ENCODE assay signal across 23 cellular contexts in genomic region chr7:140767418-140767817, GRCh38.
DNase-seq lines count a peak whose midpoint lies in the region; ATAC-seq, FAIRE-seq and TF ChIP-seq lines count a peak whose summit lies in the region.
"Had no signal": no experiment of that assay in that cellular context is flagged by ENCODE, and none has a peak within 500 bp of the region (broad histone marks: within the 10 kb centered on the region; RNA-seq: fewer than 3 reads in every experiment).

No MANE protein-coding gene starts in this region.

- TF ChIP-seq EP300 in K562 (IDR thresholded peaks at IDR 0.05; ENCODE audit: low read length) = no peak

- POLR2A ChIA-PET in K562 (lab: Yijun Ruan, JAX) = interaction anchor here (0.6 kb wide), 1 partner anchor 12 kb away, joined by 3 read pairs; no protein-coding TSS in a partner anchor

- H3K9ac ChIP-seq in K562 (ENCODE audit: insufficient read depth in 1 of 2, low read depth in 2 of 2, low read length in 2 of 2) = no peak overlapping the region
- H3K9ac ChIP-seq: BLaER1 treated with 17β-estradiol and CSF1 and Interleukin-3, amounts not matched to agents 10 nM and 100 nM had no signal

- BruUV-seq in K562 (replicated peaks; lab: Mats Ljungman, UMichigan) = no TSS peak

- TF ChIP-seq CTCF in natural killer cell (IDR thresholded peaks at IDR 0.05) = no peak
- no peak for TF ChIP-seq CTCF in K562 (IDR thresholded peaks at IDR 0.05 in 2 of 3, conservative IDR thresholded peaks at IDR 0.05 in 1 of 3; ENCODE audit: insufficient read depth in 2 of 3, low read depth in 1 of 3, low read length in 3 of 3)

- H3K9me3 ChIP-seq in K562 (replicated peaks; ENCODE audit: control insufficient read depth, insufficient read depth, low read depth, low read length) = no peaks in the 10 kb centered on the region
- H3K9me3 ChIP-seq: A549, Caco-2 had no signal

- no peak overlapping the region for H3K4me2 ChIP-seq in K562 (ENCODE audit: insufficient read depth, low read length)
- H3K4me2 ChIP-seq: A549; BLaER1 treated with 17β-estradiol and CSF1 and Interleukin-3, amounts not matched to agents 10 nM and 100 nM had no signal

- no peaks in the 10 kb centered on the region for H3K27me3 ChIP-seq in K562 (ENCODE audit: control insufficient read depth in 2 of 2, insufficient read depth in 2 of 2, low read length in 2 of 2)
- H3K27me3 ChIP-seq: BLaER1 treated with 17β-estradiol and CSF1 and Interleukin-3, amounts not matched to agents 10 nM and 100 nM had no signal

- no peak overlapping the region for H3K27ac ChIP-seq in K562 (ENCODE audit: extremely low read depth, low read depth, low read length)
- H3K27ac ChIP-seq: 22Rv1; A549; BLaER1 treated with 17β-estradiol and CSF1 and Interleukin-3, amounts not matched to agents 10 nM and 100 nM; C4-2B had no signal

- no peaks in the 10 kb centered on the region for H4K20me1 ChIP-seq in K562 (replicated peaks; ENCODE audit: control insufficient read depth, insufficient read depth, low read length)
- H4K20me1 ChIP-seq: BLaER1 treated with 17β-estradiol and CSF1 and Interleukin-3, amounts not matched to agents 10 nM and 100 nM had no signal

- H3K4me3 ChIP-seq in K562 = no peak overlapping the region
- H3K4me3 ChIP-seq: A549; BLaER1 treated with 17β-estradiol and CSF1 and Interleukin-3, amounts not matched to agents 10 nM and 100 nM had no signal

- no peak overlapping the region for H3K4me3 Mint-ChIP-seq in natural killer cell
- no peak overlapping the region for H3K4me3 Mint-ChIP-seq in natural killer cell treated with Interleukin-12 subunit alpha and Interleukin-12 subunit beta and Interleukin-15 and Interleukin-18, amount 100 ng/mL, for 72 hours
- H3K4me3 Mint-ChIP-seq: B cell; CD4-positive, alpha-beta T cell; CD8-positive, alpha-beta T cell had no signal

- CTCF ChIA-PET in K562 (lab: Yijun Ruan, JAX; ENCODE audit: low intra/inter-chr PET ratio) = no interaction called here

- H3K9me1 ChIP-seq in K562 (ENCODE audit: control insufficient read depth, insufficient read depth, low read length) = no peaks in the 10 kb centered on the region

- no peaks in the 10 kb centered on the region for H3K79me2 ChIP-seq in K562 (ENCODE audit: control insufficient read depth, insufficient read depth, low read length)

- H3K4me1 Mint-ChIP-seq in natural killer cell = peaks cover 10 to 12% of the 10 kb centered on the region in 2 donors
- peaks cover 8 to 9% of the 10 kb centered on the region in 2 donors for H3K4me1 Mint-ChIP-seq in natural killer cell treated with Interleukin-12 subunit alpha and Interleukin-12 subunit beta and Interleukin-15 and Interleukin-18, amount 100 ng/mL, for 72 hours (ENCODE audit: low read depth in 2 of 2)
- H3K4me1 Mint-ChIP-seq: B cell had no signal

- ATAC-seq in natural killer cell = peak in 1 of 3 donors; percentile 38
- no peak for ATAC-seq in natural killer cell treated with Interleukin-12 subunit alpha and Interleukin-12 subunit beta and Interleukin-15 and Interleukin-18, amount 100 ng/mL, for 72 hours
- ATAC-seq in HG02885 (IDR thresholded peaks at IDR 0.05; ENCODE audit: poor library complexity, unreplicated experiment) = peak; percentile 51
- ATAC-seq in K562 = no peak
- no peak for ATAC-seq in GM18519 (IDR thresholded peaks at IDR 0.05; ENCODE audit: low FRiP score, unreplicated experiment)
- no peak for ATAC-seq in GM21825 (IDR thresholded peaks at IDR 0.05; ENCODE audit: unreplicated experiment)
- ATAC-seq: A549; CD8-positive, alpha-beta T cell had no signal

- no peaks in the 10 kb centered on the region for H3K36me3 Mint-ChIP-seq in natural killer cell
- H3K36me3 Mint-ChIP-seq in natural killer cell treated with Interleukin-12 subunit alpha and Interleukin-12 subunit beta and Interleukin-15 and Interleukin-18, amount 100 ng/mL, for 72 hours = peaks cover 15% of the 10 kb centered on the region

- TF ChIP-seq RAD21 in K562 (CRISPR knock-in tag; conservative IDR thresholded peaks at IDR 0.05 in 1 of 2, IDR thresholded peaks at IDR 0.05 in 1 of 2) = no peak

- intact Hi-C loops in natural killer cell (cut with micrococcal nuclease) (no loop called here), K562 (cut with micrococcal nuclease) (no loop called here)

- no peak for TF ChIP-seq POLR2A in K562 (conservative IDR thresholded peaks at IDR 0.05)

- H3K4me1 ChIP-seq in K562 (replicated peaks in 1 of 2; ENCODE audit: control insufficient read depth in 2 of 2, insufficient read depth in 2 of 2, low read length in 2 of 2) = no peaks in the 10 kb centered on the region
- H3K4me1 ChIP-seq: A549; BLaER1 treated with 17β-estradiol and CSF1 and Interleukin-3, amounts not matched to agents 10 nM and 100 nM; Caco-2 had no signal

- DNase-seq in natural killer cell = no peak
- no peak for DNase-seq in natural killer cell treated with Interleukin-12 subunit alpha and Interleukin-12 subunit beta and Interleukin-15 and Interleukin-18, amount 100 ng/mL, for 72 hours (ENCODE audit: low spot score)
- DNase-seq in K562 (ENCODE audit: extremely low read depth in 1 of 4, low spot score in 3 of 4) = no peak
- DNase-seq in NCI-H1417 (lab: John Stamatoyannopoulos, UW) = no peak
- DNase-seq: AML-193; Caco-2; Calu3; CD4-positive, alpha-beta T cell; CD8-positive, alpha-beta T cell; DMS79 treated with DMSO at 0.1 percent for 48 hours; GF-D8 had no signal

- FAIRE-seq in K562 (lab: Jason Lieb, UNC) = no peak
- FAIRE-seq: A549, D721Med, G401.6, GM12891, GM19239 had no signal

- whole genome bisulfite sequencing in K562 (ENCODE audit: insufficient coverage, low coverage, missing lambda C conversion rate) = 90% methylated on average over 3 of the region's 3 CpGs

- H3K9me3 Mint-ChIP-seq in natural killer cell = no peaks in the 10 kb centered on the region
- no peaks in the 10 kb centered on the region for H3K9me3 Mint-ChIP-seq in natural killer cell treated with Interleukin-12 subunit alpha and Interleukin-12 subunit beta and Interleukin-15 and Interleukin-18, amount 100 ng/mL, for 72 hours
- H3K9me3 Mint-ChIP-seq: CD8-positive, alpha-beta T cell had no signal

- H3K27me3 Mint-ChIP-seq in natural killer cell (ENCODE audit: low read depth in 2 of 2) = no peaks in the 10 kb centered on the region
- no peaks in the 10 kb centered on the region for H3K27me3 Mint-ChIP-seq in natural killer cell treated with Interleukin-12 subunit alpha and Interleukin-12 subunit beta and Interleukin-15 and Interleukin-18, amount 100 ng/mL, for 72 hours
- H3K27me3 Mint-ChIP-seq: B cell; CD4-positive, alpha-beta T cell had no signal

- peaks cover 21% of the 10 kb centered on the region; the same call in 1 of the 3 replicates for H3K36me3 ChIP-seq in K562 (ENCODE audit: control insufficient read depth, insufficient read depth, low read length)

- in situ Hi-C loops in K562 (cut with MboI) = no loop called here

- no peak overlapping the region for H2AFZ ChIP-seq in K562 (ENCODE audit: low read depth, low read length)

- peak overlapping the region; percentile 48 to 69 for H3K27ac Mint-ChIP-seq in natural killer cell
- peak overlapping the region in 1 of 2 donors; percentile 39 for H3K27ac Mint-ChIP-seq in natural killer cell treated with Interleukin-12 subunit alpha and Interleukin-12 subunit beta and Interleukin-15 and Interleukin-18, amount 100 ng/mL, for 72 hours
- H3K27ac Mint-ChIP-seq: B cell; CD4-positive, alpha-beta T cell had no signal

TF ChIP-seq in K562, 482 proteins besides CTCF, POLR2A, EP300 and RAD21:
- TF ChIP-seq RERE (CRISPR knock-in tag; IDR thresholded peaks at IDR 0.05; ENCODE audit: borderline replicate concordance) = no peak
- TF ChIP-seq ZNF121 (CRISPR knock-in tag; conservative IDR thresholded peaks at IDR 0.05) = 0 out of 2 replicates have a peak, but pooled peaks have one; percentile 2
- TF ChIP-seq MAFF (IDR thresholded peaks at IDR 0.05; ENCODE audit: low read length) = no peak
